ENCODE assay signal across 16 cellular contexts in genomic region chr21:40902993-40903392, GRCh38. TPM values are rescaled to one million over a fixed set of nuclear protein-coding genes. Genes with fewer than 3 reads are reported as not detected.
DNase-seq lines count a peak whose midpoint lies in the region; ATAC-seq and TF ChIP-seq lines count a peak whose summit lies in the region.
"Had no signal": no experiment of that assay in that cellular context is flagged by ENCODE, and none has a peak within 500 bp of the region (broad histone marks: within the 10 kb centered on the region; RNA-seq: fewer than 3 reads in every experiment).

No MANE protein-coding gene starts in this region.

- H3K9me3 ChIP-seq in breast epithelium, result no peaks in the 10 kb centered on the region
- H3K9me3 ChIP-seq in mammary epithelial cell (replicated peaks; ENCODE audit: insufficient read depth, low read length), result no peaks in the 10 kb centered on the region

- CTCF ChIA-PET in mammary epithelial cell (lab: Charles Lee; ENCODE audit: low non-redundant PET), result no interaction called here

- no peaks in the 10 kb centered on the region for H3K27me3 ChIP-seq in breast epithelium
- H3K27me3 ChIP-seq in mammary epithelial cell (ENCODE audit: insufficient read depth, low read length), result no peaks in the 10 kb centered on the region
- no peaks in the 10 kb centered on the region for H3K27me3 ChIP-seq in mesendoderm (ENCODE audit: insufficient read depth, low read length, poor library complexity)

- no peak overlapping the region for H2AFZ ChIP-seq in mammary epithelial cell (ENCODE audit: low read depth, low read length)

- H3K4ac ChIP-seq in mesendoderm (ENCODE audit: low read depth, low read length), result no peak overlapping the region

- H3K4me1 ChIP-seq in breast epithelium (no peaks in the 10 kb centered on the region), mammary epithelial cell (ENCODE audit: insufficient read depth, low read length) (no peaks in the 10 kb centered on the region), mesendoderm (ENCODE audit: control insufficient read depth, low read depth, low read length) (peaks cover 1% of the 10 kb centered on the region)

- in situ Hi-C loops in mammary epithelial cell (cut with MboI; ENCODE audit: low sequenced_read_pairs in 2 of 2), result loop anchor here in 1 of 2 donors (10.0 kb wide), 1 partner anchor 62 kb away; no protein-coding TSS in a partner anchor

- no peak for TF ChIP-seq POLR2A in breast epithelium (IDR thresholded peaks at IDR 0.05)

- no peak overlapping the region for H3K4me3 ChIP-seq in breast epithelium
- no peak overlapping the region for H3K4me3 ChIP-seq in mammary epithelial cell (replicated peaks in 1 of 3; ENCODE audit: insufficient read depth in 1 of 3, low read depth in 2 of 3, low read length in 3 of 3)
- H3K4me3 ChIP-seq in mesendoderm (ENCODE audit: low read length), result no peak overlapping the region

- TF ChIP-seq CTCF in breast epithelium (IDR thresholded peaks at IDR 0.05) (no peak), mammary epithelial cell (conservative IDR thresholded peaks at IDR 0.05 in 1 of 2, IDR thresholded peaks at IDR 0.05 in 1 of 2; ENCODE audit: extremely low read depth in 1 of 2, insufficient read depth in 1 of 2, low read depth in 1 of 2, low read length in 2 of 2) (no peak)

- no peaks in the 10 kb centered on the region for H3K79me1 ChIP-seq in mesendoderm (ENCODE audit: low read length)

- no peak overlapping the region for H2AK5ac ChIP-seq in mesendoderm (ENCODE audit: low read length)

- dilution Hi-C loops in mammary epithelial cell (cut with HindIII; ENCODE audit: low sequenced_read_pairs), result no loop called here

- H2BK5ac ChIP-seq in mesendoderm (ENCODE audit: low read length), result no peak overlapping the region

- DNase-seq in NCI-H2029 treated with DMSO at 0.1 percent for 48 hours (lab: John Stamatoyannopoulos, UW), result peak; percentile 59
- DNase-seq in NCI-H2029 (lab: John Stamatoyannopoulos, UW), result no peak
- DNase-seq in breast epithelium (ENCODE audit: low spot score in 2 of 2), result no peak
- no peak for DNase-seq in mammary epithelial cell
- peak; percentile 82 for DNase-seq in mesendoderm
- no peak for DNase-seq in stimulated activated naive CD4-positive, alpha-beta T cell (lab: John Stamatoyannopoulos, UW)
- no peak for DNase-seq in cortex of kidney (lab: John Stamatoyannopoulos, UW)
- DNase-seq: CD8-positive, alpha-beta T cell; EL; GOT3; H9 had no signal

- H3K18ac ChIP-seq in mesendoderm (ENCODE audit: low read length), result no peak overlapping the region

- no peaks in the 10 kb centered on the region for H3K36me3 ChIP-seq in breast epithelium
- no peaks in the 10 kb centered on the region for H3K36me3 ChIP-seq in mammary epithelial cell (ENCODE audit: insufficient read depth, low read length)
- no peaks in the 10 kb centered on the region for H3K36me3 ChIP-seq in mesendoderm (ENCODE audit: control insufficient read depth, insufficient read depth, low read length)

- WGBS in mammary epithelial cell (ENCODE audit: low coverage, missing lambda C conversion rate), result 75% methylated on average over 3 of the region's 3 CpGs
- WGBS in mesendoderm (ENCODE audit: extremely low coverage, insufficient coverage, low lambda C conversion rate), result no CpG with 5 or more reads among the region's 3 CpGs

- no peak overlapping the region for H3K4me2 ChIP-seq in mammary epithelial cell (ENCODE audit: insufficient read depth, low read depth, low read length)
- no peak overlapping the region for H3K4me2 ChIP-seq in mesendoderm (ENCODE audit: low read length)

- ATAC-seq in GM18858 (IDR thresholded peaks at IDR 0.05; ENCODE audit: unreplicated experiment), result no peak
- ATAC-seq: CD8-positive, alpha-beta T cell; HepG2 had no signal

- H4K8ac ChIP-seq in mesendoderm (ENCODE audit: low read depth, low read length), result no peak overlapping the region

- no TSS peak for BruUV-seq in mammary epithelial cell (replicated peaks; lab: Mats Ljungman, UMichigan)

- no peak overlapping the region for H3K9ac ChIP-seq in mammary epithelial cell (ENCODE audit: insufficient read depth, low read length)
- no peak overlapping the region for H3K9ac ChIP-seq in mesendoderm (ENCODE audit: low read length)

- H2BK120ac ChIP-seq in mesendoderm (ENCODE audit: low read depth, low read length), result no peak overlapping the region

- no peaks in the 10 kb centered on the region for H4K20me1 ChIP-seq in mammary epithelial cell (ENCODE audit: insufficient read depth, low read length)

- no peak overlapping the region for H4K5ac ChIP-seq in mesendoderm (ENCODE audit: low read length)

- H3K56ac ChIP-seq in mesendoderm (ENCODE audit: low read length), result no peak overlapping the region

- H3K79me2 ChIP-seq in mammary epithelial cell (ENCODE audit: insufficient read depth, low read length) (no peaks in the 10 kb centered on the region), mesendoderm (ENCODE audit: control insufficient read depth, insufficient read depth, low read length) (no peaks in the 10 kb centered on the region)

- H3K27ac ChIP-seq in breast epithelium (peak overlapping the region; percentile 69 to 73), mammary epithelial cell (ENCODE audit: insufficient read depth, low read depth, low read length) (no peak overlapping the region), mesendoderm (ENCODE audit: low read depth, low read length) (no peak overlapping the region)
- H3K27ac ChIP-seq: 22Rv1 had no signal

- intact Hi-C loops in breast epithelium (cut with DNase I; ENCODE audit: low total_unique reads) (no loop called here), mammary epithelial cell (cut with micrococcal nuclease) (no loop called here)

- no peak overlapping the region for H2BK15ac ChIP-seq in mesendoderm (replicated peaks; ENCODE audit: low read depth)

- no peak overlapping the region for H3K23ac ChIP-seq in mesendoderm (ENCODE audit: low read length)

RNA-seq across cellular contexts. Expression of gene DSCAM, which starts 56.0 kb away (rescaled TPM):
- total RNA-seq in breast epithelium, result under 1 TPM in 2 of 3 donors, not detected in 1; 0.33 to 0.44 TPM
- total RNA-seq in mammary epithelial cell, result 1 to 10 TPM; 4.7 to 8.1 TPM
- polyA plus RNA-seq in mammary epithelial cell, result 3.6 TPM
- polyA minus RNA-seq in mammary epithelial cell, result 7.0 TPM
- 0.07 TPM for polyA plus RNA-seq in mesendoderm (2013, experiment 1 of 2)
- polyA plus RNA-seq in mesendoderm (2013, experiment 2 of 2), result 0.07 TPM
- total RNA-seq: A673; CD8-positive, alpha-beta T cell; HepG2 had no signal
- polyA plus RNA-seq: CD14-positive monocyte, HepG2 had no signal

Comparison
In these comparisons a context has a peak if more than half of its experiments do, and no peak if none do; other contexts are left out.
1. DNase-seq: peak in NCI-H2029 treated with DMSO at 0.1 percent for 48 hours (single experiment) and mesendoderm (single experiment); none in NCI-H2029 (single experiment), breast epithelium (0 of 2), mammary epithelial cell (single experiment), stimulated activated naive CD4-positive, alpha-beta T cell (0 of 6) and cortex of kidney (single experiment).
2. H3K27ac ChIP-seq: peak in breast epithelium (2 of 2); none in mammary epithelial cell (single experiment) and mesendoderm (single experiment).